Comparison of ENCODE assay signal across 7 cellular contexts in the genomic region with DNA sequence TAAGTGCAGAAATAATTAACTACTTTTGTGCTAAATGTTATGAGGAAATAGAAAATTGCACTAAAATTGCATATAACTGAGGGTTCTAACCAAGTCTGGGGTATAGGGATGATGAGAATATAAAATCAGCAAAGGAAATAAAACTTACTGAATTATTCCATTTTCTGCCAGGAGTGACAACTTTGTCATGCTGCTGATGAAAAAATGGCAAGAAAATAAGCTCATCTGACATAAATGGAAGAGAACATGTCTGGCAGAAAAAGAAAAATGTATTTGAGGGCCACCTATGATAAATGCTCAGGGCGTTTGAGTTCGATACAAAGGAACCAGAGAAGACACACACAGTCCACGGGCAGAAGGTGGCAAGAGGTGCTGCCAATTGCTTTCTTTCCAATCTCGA.
"Had no signal": no experiment of that assay in that cellular context is flagged by ENCODE, and none has a peak within 500 bp of the region (broad histone marks: within the 10 kb centered on the region; RNA-seq: fewer than 3 reads in every experiment).

No MANE protein-coding gene starts in this region.

- H3K9me3 ChIP-seq: HAP-1 had no signal

- DNase-seq: GM23248, GOT3, H7, IMR-90 had no signal

- H3K4me1 ChIP-seq: HAP-1 had no signal

- H3K4me3 ChIP-seq: GM23248, HAP-1, K562 had no signal

- ATAC-seq: HCT116, K562 had no signal

- H3K36me3 ChIP-seq: HAP-1 had no signal

- H3K27ac ChIP-seq: GM23248 had no signal
